Comparison of ENCODE assay signal across 22 cellular contexts in the genomic region with DNA sequence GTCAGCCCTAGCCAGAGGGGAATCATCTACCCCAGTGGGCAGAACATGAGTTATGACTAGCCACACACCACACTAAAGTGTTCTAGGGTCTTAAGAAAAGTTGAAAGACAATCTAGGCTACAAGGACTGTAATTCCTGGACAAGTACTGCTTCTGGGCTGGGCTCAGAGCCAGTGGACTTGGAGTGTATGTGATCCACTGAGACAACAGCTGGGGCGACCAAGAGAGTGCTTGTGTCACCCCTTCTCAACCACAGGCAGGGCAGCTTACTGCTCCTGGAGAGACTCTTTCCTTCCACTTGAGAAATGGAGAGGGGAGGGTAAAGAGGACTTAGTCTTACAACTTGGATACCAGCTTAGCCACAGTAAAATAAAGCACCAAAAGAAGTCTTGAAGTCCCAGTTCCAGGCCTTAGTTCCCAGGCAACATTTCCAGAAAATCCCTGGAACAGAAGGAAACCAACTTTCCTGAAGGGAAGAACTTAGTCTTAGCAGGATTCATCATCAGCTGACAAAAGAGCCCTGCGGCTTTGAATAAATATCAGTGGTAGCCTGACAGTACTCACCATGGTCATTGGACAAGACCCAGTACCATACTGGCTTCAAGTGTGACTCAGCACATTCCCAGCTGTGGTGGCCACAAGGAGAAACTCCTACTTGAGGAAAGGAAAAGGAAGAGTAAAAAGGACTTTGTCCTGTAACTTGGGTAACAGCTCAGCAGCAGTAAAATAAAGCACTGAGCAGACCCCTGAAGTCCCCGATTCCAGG.
DNase-seq lines count a peak whose midpoint lies in the region; ATAC-seq and TF ChIP-seq lines count a peak whose summit lies in the region.
"Had no signal": no experiment of that assay in that cellular context is flagged by ENCODE, and none has a peak within 500 bp of the region (broad histone marks: within the 10 kb centered on the region; RNA-seq: fewer than 3 reads in every experiment).

No MANE protein-coding gene starts in this region.

- H2AFZ ChIP-seq in IMR-90 (replicated peaks; ENCODE audit: low read length, poor library complexity) (no peak overlapping the region), PC-9 (no peak overlapping the region)

- H4K5ac ChIP-seq in IMR-90 (ENCODE audit: low read depth, low read length), result no peak overlapping the region

- dilution Hi-C loops in IMR-90 (cut with HindIII; ENCODE audit: low sequenced_read_pairs, unreplicated experiment), result no loop called here

- BruUV-seq in IMR-90 (replicated peaks; lab: Mats Ljungman, UMichigan) (no TSS peak), PC-9 (replicated peaks; lab: Mats Ljungman, UMichigan) (no TSS peak)

- H2BK120ac ChIP-seq in IMR-90 (ENCODE audit: low read depth, low read length), result no peak overlapping the region

- H3K4me3 ChIP-seq in IMR-90 (ENCODE audit: insufficient read depth, low read depth, low read length) (no peak overlapping the region), fibroblast of mammary gland (ENCODE audit: control insufficient read depth, low read depth, low read length) (no peak overlapping the region), skeletal muscle cell (ENCODE audit: low read depth, low read length) (no peak overlapping the region), PC-9 (no peak overlapping the region)
- H3K4me3 ChIP-seq: GM12878, smooth muscle cell had no signal

- H3K9me1 ChIP-seq in IMR-90 (ENCODE audit: insufficient read depth, low read length), result no peaks in the 10 kb centered on the region

- no peak overlapping the region for H3K18ac ChIP-seq in IMR-90 (ENCODE audit: low read depth, low read length)

- no peak overlapping the region for H2AK9ac ChIP-seq in IMR-90 (replicated peaks; ENCODE audit: low read depth, low read length, poor library complexity)

- TF ChIP-seq RAD21 in IMR-90 (IDR thresholded peaks at IDR 0.05; ENCODE audit: low read length), result no peak

- DNase-seq in IMR-90 (no peak), SK-MEL-5 (ENCODE audit: low read depth, low spot score) (peak; percentile 34), fibroblast of mammary gland (ENCODE audit: low read depth) (peak; percentile 36), skeletal muscle cell (ENCODE audit: low read depth) (peak; percentile 1), NCI-H1048 (lab: John Stamatoyannopoulos, UW) (no peak), cerebellar nuclear complex (lab: John Stamatoyannopoulos, UW) (no peak), PC-9 (no peak)
- DNase-seq: activated CD8-positive, alpha-beta T cell treated with anti-CD3 and anti-CD28 coated beads for 36 hours; activated naive CD4-positive, alpha-beta T cell treated with anti-CD3 and anti-CD28 coated beads, Interleukin-2, amount 50 U/mL, for 16 hours; activated T-cell treated with anti-CD3 and anti-CD28 coated beads, Interleukin-2, amount 50 U/mL, for 24 hours; GF-D8; immature natural killer cell; Kasumi-1; natural killer cell; NCI-H1436 treated with DMSO at 0.1 percent for 48 hours; NCI-H226; NK-92 treated with Interleukin-12 subunit alpha and Interleukin-12 subunit beta, amount 100 ng/mL, for 24 hours; posterior cingulate gyrus had no signal

- H3K27me3 ChIP-seq in IMR-90 (ENCODE audit: control insufficient read depth, insufficient read depth, low read length) (no peaks in the 10 kb centered on the region), PC-9 (ENCODE audit: insufficient read depth, low read depth) (no peaks in the 10 kb centered on the region)

- no CpG with 5 or more reads among the region's 3 CpGs for WGBS in IMR-90 (ENCODE audit: extremely low coverage in 2 of 2, insufficient read length in 1 of 2), 2 experiments

- CTCF ChIA-PET in IMR-90 (lab: Yijun Ruan, JAX) (interaction anchor here (0.6 kb wide), 1 partner anchor 52 kb away, joined by 3 read pairs; no protein-coding TSS in a partner anchor), PC-9 (lab: Charles Lee) (no interaction called here)

- H3F3A ChIP-seq in PC-9 (ENCODE audit: insufficient read depth, low read depth), result no peaks in the 10 kb centered on the region

- TF ChIP-seq POLR2A in IMR-90 (IDR thresholded peaks at IDR 0.05; ENCODE audit: low read depth, low read length), result no peak

- H3K4me1 ChIP-seq in IMR-90 (ENCODE audit: control insufficient read depth, insufficient read depth, low read length) (no peaks in the 10 kb centered on the region), PC-9 (replicated peaks; ENCODE audit: insufficient read depth) (no peaks in the 10 kb centered on the region)

- H2BK20ac ChIP-seq in IMR-90 (ENCODE audit: low read depth, low read length), result no peak overlapping the region

- H3K9ac ChIP-seq in IMR-90 (ENCODE audit: low read depth, low read length), result no peak overlapping the region

- TF ChIP-seq CTCF in IMR-90 (conservative IDR thresholded peaks at IDR 0.05; ENCODE audit: low read depth, low read length) (no peak), fibroblast of mammary gland (conservative IDR thresholded peaks at IDR 0.05; ENCODE audit: control insufficient read depth, insufficient read depth, low read depth, low read length) (no peak), PC-9 (conservative IDR thresholded peaks at IDR 0.05) (no peak)

- no peak overlapping the region for H2BK15ac ChIP-seq in IMR-90 (ENCODE audit: low read depth, low read length)

- no peak overlapping the region for H3K14ac ChIP-seq in IMR-90 (replicated peaks; ENCODE audit: low read depth, low read length)

- H3K23ac ChIP-seq in IMR-90 (ENCODE audit: low read depth, low read length), result no peak overlapping the region

- H2BK5ac ChIP-seq in IMR-90 (ENCODE audit: low read depth, low read length, poor library complexity, severe bottlenecking), result no peak overlapping the region

- H4K91ac ChIP-seq in IMR-90 (ENCODE audit: insufficient read depth, low read depth, low read length), result no peak overlapping the region

- POLR2A ChIA-PET in IMR-90 (lab: Charles Lee; ENCODE audit: unreplicated experiment), result no interaction called here
- POLR2A ChIA-PET in PC-9 (lab: Charles Lee; ENCODE audit: unreplicated experiment), result no interaction called here

- ATAC-seq in IMR-90 (ENCODE audit: low read depth), result no peak
- ATAC-seq: activated CD8-positive, alpha-beta T cell treated with anti-CD3 and anti-CD28 coated beads for 36 hours; GM12878; natural killer cell; WTC11 had no signal

- H4K20me1 ChIP-seq in IMR-90 (ENCODE audit: insufficient read depth, low read length) (no peaks in the 10 kb centered on the region), PC-9 (ENCODE audit: insufficient read depth) (no peaks in the 10 kb centered on the region)

- H3K79me1 ChIP-seq in IMR-90 (ENCODE audit: low read depth in 1 of 2, low read length in 2 of 2), result no peaks in the 10 kb centered on the region

- H3K27ac ChIP-seq in IMR-90 (ENCODE audit: insufficient read depth, low read length) (no peak overlapping the region), PC-9 (no peak overlapping the region)
- H3K27ac ChIP-seq: epithelial cell of prostate had no signal

- H3K56ac ChIP-seq in IMR-90 (ENCODE audit: extremely low read depth, insufficient read depth, low read length), result no peak overlapping the region

- no peaks in the 10 kb centered on the region; the same call in 1 of the 2 replicates for H3K9me2 ChIP-seq in PC-9 (ENCODE audit: insufficient read depth)

- H3K4me2 ChIP-seq in IMR-90 (ENCODE audit: low read depth, low read length) (no peak overlapping the region), PC-9 (no peak overlapping the region)
- H3K4me2 ChIP-seq: smooth muscle cell had no signal

- H3K36me3 ChIP-seq in IMR-90 (ENCODE audit: control insufficient read depth, insufficient read depth, low read length) (no peaks in the 10 kb centered on the region), PC-9 (ENCODE audit: low read depth) (no peaks in the 10 kb centered on the region)

- intact Hi-C loops in IMR-90 (cut with micrococcal nuclease) (no loop called here), PC-9 (cut with micrococcal nuclease; ENCODE audit: unreplicated experiment) (no loop called here)

- no peak overlapping the region for H4K8ac ChIP-seq in IMR-90 (ENCODE audit: low read depth in 2 of 2, low read length in 2 of 2)

- no peak overlapping the region for H2AK5ac ChIP-seq in IMR-90 (ENCODE audit: low read depth, low read length)

- H3K9me3 ChIP-seq in IMR-90 (ENCODE audit: control insufficient read depth, insufficient read depth, low read length) (peaks cover 9% of the 10 kb centered on the region), PC-9 (ENCODE audit: insufficient read depth, low read depth) (no peaks in the 10 kb centered on the region)

- in situ Hi-C loops in IMR-90 (cut with MboI; ENCODE audit: low sequenced_read_pairs), result loop anchor here (25.0 kb wide), 1 partner anchor 93 kb away; no protein-coding TSS in a partner anchor
- in situ Hi-C loops in SK-MEL-5 (cut with HindIII; ENCODE audit: low pct_unique_long_range_greater_than_20kb, low sequenced_read_pairs), result no loop called here

- no peak overlapping the region for H3K4ac ChIP-seq in IMR-90 (ENCODE audit: low read depth, low read length)

- no peaks in the 10 kb centered on the region for H3K79me2 ChIP-seq in PC-9 (ENCODE audit: low read depth)

TF ChIP-seq in IMR-90, 13 proteins besides CTCF, POLR2A, EP300 and RAD21:
- TF ChIP-seq NFE2L2 (IDR thresholded peaks at IDR 0.05; ENCODE audit: low read depth, low read length), result peak; percentile 68
- TF ChIP-seq, protein P1, sequence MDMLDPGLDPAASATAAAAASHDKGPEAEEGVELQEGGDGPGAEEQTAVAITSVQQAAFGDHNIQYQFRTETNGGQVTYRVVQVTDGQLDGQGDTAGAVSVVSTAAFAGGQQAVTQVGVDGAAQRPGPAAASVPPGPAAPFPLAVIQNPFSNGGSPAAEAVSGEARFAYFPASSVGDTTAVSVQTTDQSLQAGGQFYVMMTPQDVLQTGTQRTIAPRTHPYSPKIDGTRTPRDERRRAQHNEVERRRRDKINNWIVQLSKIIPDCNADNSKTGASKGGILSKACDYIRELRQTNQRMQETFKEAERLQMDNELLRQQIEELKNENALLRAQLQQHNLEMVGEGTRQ (IDR thresholded peaks at IDR 0.05; ENCODE audit: low read depth, low read length), result no peak
TF ChIP-seq in IMR-90: peak in this region for 1.

Comparison
In these comparisons a context has a peak if more than half of its experiments do, and no peak if none do; other contexts are left out.
1. DNase-seq: peak in SK-MEL-5 (single experiment), fibroblast of mammary gland (single experiment) and skeletal muscle cell (single experiment); none in IMR-90 (single experiment), NCI-H1048 (single experiment), cerebellar nuclear complex (0 of 2) and PC-9 (0 of 2).